In genomic region chr20:36352843-36353553, GRCh38 we compare ENCODE assay signal across 18 cellular contexts.
"Had no signal": no experiment of that assay in that cellular context is flagged by ENCODE, and none has a peak within 500 bp of the region (broad histone marks: within the 10 kb centered on the region; RNA-seq: fewer than 3 reads in every experiment).

No MANE protein-coding gene starts in this region.

- DNase-seq: activated CD4-positive, alpha-beta T cell treated with anti-CD3 and anti-CD28 coated beads for 4 hours; activated CD8-positive, alpha-beta T cell treated with anti-CD3 and anti-CD28 coated beads for 36 hours; activated gamma-delta T cell; activated T-cell treated with anti-CD3 and anti-CD28 coated beads, Interleukin-2, amount 50 U/mL, for 72 hours; amniotic stem cell; body of pancreas; caudate nucleus; colonic mucosa; foreskin fibroblast; left cardiac atrium; lower lobe of right lung; ovary; T-helper 17 cell; thyroid gland had no signal

- H3K27me3 ChIP-seq: body of pancreas, colonic mucosa, ovary, thyroid gland had no signal

- H3K27ac Mint-ChIP-seq: activated CD8-positive, alpha-beta T cell treated with anti-CD3 and anti-CD28 coated beads for 36 hours; activated naive CD8-positive, alpha-beta T cell; activated T-cell treated with anti-CD3 and anti-CD28 coated beads, Interleukin-2, amount 50 U/mL, for 72 hours; mesothelial cell of epicardium; stimulated activated memory B cell treated with anti-CD40 and anti-IgM and Interleukin-4, amounts not matched to agents 10 μg/mL and 1 μg/mL and 100 μg/mL, for 72 hours; T-helper 17 cell had no signal

- H3K36me3 ChIP-seq: colonic mucosa, lower lobe of right lung, ovary, thyroid gland had no signal

- ATAC-seq: activated CD8-positive, alpha-beta T cell treated with anti-CD3 and anti-CD28 coated beads for 36 hours; activated T-cell treated with anti-CD3 and anti-CD28 coated beads, Interleukin-2, amount 50 U/mL, for 72 hours; body of pancreas; left cardiac atrium; stimulated activated memory B cell treated with anti-CD40 and anti-IgM and Interleukin-4, amounts not matched to agents 10 μg/mL and 1 μg/mL and 100 μg/mL, for 72 hours; T-helper 17 cell had no signal

- H3K27ac ChIP-seq: body of pancreas, colonic mucosa, lower lobe of right lung, ovary, thyroid gland had no signal

- H3K9me3 ChIP-seq: body of pancreas, colonic mucosa, lower lobe of right lung, ovary, thyroid gland had no signal

- H3K4me3 ChIP-seq: body of pancreas, colonic mucosa, lower lobe of right lung, ovary, thyroid gland had no signal

- H3K4me1 Mint-ChIP-seq: mesothelial cell of epicardium; neural crest cell; stimulated activated memory B cell treated with anti-CD40 and anti-IgM and Interleukin-4, amounts not matched to agents 10 μg/mL and 1 μg/mL and 100 μg/mL, for 72 hours had no signal

- H3K4me3 Mint-ChIP-seq: activated CD8-positive, alpha-beta T cell treated with anti-CD3 and anti-CD28 coated beads for 36 hours; activated naive CD8-positive, alpha-beta T cell; activated T-cell treated with anti-CD3 and anti-CD28 coated beads, Interleukin-2, amount 50 U/mL, for 72 hours; mesothelial cell of epicardium; neural crest cell; stimulated activated memory B cell treated with anti-CD40 and anti-IgM and Interleukin-4, amounts not matched to agents 10 μg/mL and 1 μg/mL and 100 μg/mL, for 72 hours; T-helper 17 cell had no signal

- H3K4me1 ChIP-seq: body of pancreas, colonic mucosa, lower lobe of right lung, thyroid gland had no signal

- H3K36me3 Mint-ChIP-seq: activated naive CD8-positive, alpha-beta T cell; mesothelial cell of epicardium; stimulated activated memory B cell treated with anti-CD40 and anti-IgM and Interleukin-4, amounts not matched to agents 10 μg/mL and 1 μg/mL and 100 μg/mL, for 72 hours had no signal

- H3K9me3 Mint-ChIP-seq: activated CD8-positive, alpha-beta T cell treated with anti-CD3 and anti-CD28 coated beads for 36 hours; activated T-cell treated with anti-CD3 and anti-CD28 coated beads, Interleukin-2, amount 50 U/mL, for 72 hours; mesothelial cell of epicardium; stimulated activated memory B cell treated with anti-CD40 and anti-IgM and Interleukin-4, amounts not matched to agents 10 μg/mL and 1 μg/mL and 100 μg/mL, for 72 hours had no signal
